In genomic region chr11:112227002-112227401, GRCh38 we compare ENCODE assay signal across 8 cellular contexts. TPM values are rescaled to one million over a fixed set of nuclear protein-coding genes. Genes with fewer than 3 reads are reported as not detected.
A peak's percentile ranks its signal among the peaks of the same experiment; 100 is the strongest.
DNase-seq lines count a peak whose midpoint lies in the region; ATAC-seq, FAIRE-seq and TF ChIP-seq lines count a peak whose summit lies in the region.

No MANE protein-coding gene starts in this region.

- TF ChIP-seq POLR2A in GM12892 (IDR thresholded peaks at IDR 0.05; ENCODE audit: low read depth, low read length) = no peak

- CTCF ChIA-PET in activated B cell treated with CpG ODN at 0.5 μM for 24 hours (lab: Charles Lee) = interaction anchor here (1.2 to 2.8 kb wide), 2 partner anchors 9 to 53 kb away, joined by 3 to 17 read pairs; no protein-coding TSS in a partner anchor

- WGBS in psoas muscle, 3 donors = 4 to 9% (median 6%) methylated on average over 12 of the region's 12 CpGs

- no peak for TF ChIP-seq CTCF in activated B cell treated with CpG ODN at 0.5 μM for 24 hours (IDR thresholded peaks at IDR 0.05)
- TF ChIP-seq CTCF in foreskin keratinocyte (conservative IDR thresholded peaks at IDR 0.05) = no peak
- TF ChIP-seq CTCF in psoas muscle (IDR thresholded peaks at IDR 0.05) = no peak

- H3K27ac Mint-ChIP-seq in activated B cell treated with CpG ODN at 0.5 μM for 24 hours = peak overlapping the region; percentile 96

- peak overlapping the region; percentile 72 for H3K4me3 ChIP-seq in psoas muscle

- H3K27ac ChIP-seq in foreskin keratinocyte (peak overlapping the region; percentile 91), psoas muscle (peak overlapping the region; percentile 99)

- peak overlapping the region; percentile 92 for H3K4me3 Mint-ChIP-seq in activated B cell treated with CpG ODN at 0.5 μM for 24 hours

- ATAC-seq in activated B cell treated with CpG ODN at 0.5 μM for 24 hours (ENCODE audit: low read depth) (no peak), foreskin keratinocyte (no peak), psoas muscle (no peak), GM21423 (IDR thresholded peaks at IDR 0.05; ENCODE audit: unreplicated experiment) (no peak), GM19351 (IDR thresholded peaks at IDR 0.05; ENCODE audit: unreplicated experiment) (no peak)

- H3K9me3 ChIP-seq in psoas muscle = no peaks in the 10 kb centered on the region

- H3K36me3 ChIP-seq in psoas muscle (ENCODE audit: insufficient read depth in 1 of 2, low read depth in 1 of 2) = peaks cover 4 to 46% of the 10 kb centered on the region in 2 donors

- H3K27me3 Mint-ChIP-seq in activated B cell treated with CpG ODN at 0.5 μM for 24 hours = no peaks in the 10 kb centered on the region

- intact Hi-C loops in activated B cell treated with CpG ODN at 0.5 μM for 24 hours (cut with micrococcal nuclease) = loop anchor here (2.0 kb wide), 6 partner anchors 54 to 1798 kb away; partner anchors contain the start of genes ALG9, CFAP68, FDX1 and FDXACB1
- intact Hi-C loops in psoas muscle (cut with DNase I) = loop anchor here in 1 of 2 donors (10.0 kb wide), 1 partner anchor 1068 kb away; no protein-coding TSS in a partner anchor

- POLR2A ChIA-PET in activated B cell treated with CpG ODN at 0.5 μM for 24 hours (lab: Charles Lee) = interaction anchor here (0.7 to 3.1 kb wide), 8 partner anchors 8 to 1087 kb away, joined by 3 to 26 read pairs (median 7); partner anchors contain the start of genes ALG9 and TTC12

- no peaks in the 10 kb centered on the region for H3K27me3 ChIP-seq in foreskin keratinocyte
- H3K27me3 ChIP-seq in psoas muscle (ENCODE audit: insufficient read depth in 3 of 3, low read length in 2 of 3) = no peaks in the 10 kb centered on the region

- DNase-seq in 8988T (peak; percentile 26), GM12892 (ENCODE audit: insufficient read length) (no peak), activated B cell treated with CpG ODN at 0.5 μM for 24 hours (no peak), foreskin keratinocyte (peak; percentile 36 to 59), psoas muscle (no peak)
- no peak for DNase-seq in activated CD8-positive, alpha-beta memory T cell treated with anti-CD3 and anti-CD28 coated beads for 24 hours

- H3K9me3 Mint-ChIP-seq in activated B cell treated with CpG ODN at 0.5 μM for 24 hours = no peaks in the 10 kb centered on the region

- H3K4me1 Mint-ChIP-seq in activated B cell treated with CpG ODN at 0.5 μM for 24 hours = peaks cover 13% of the 10 kb centered on the region

- peaks cover 41% of the 10 kb centered on the region for H3K36me3 Mint-ChIP-seq in activated B cell treated with CpG ODN at 0.5 μM for 24 hours (ENCODE audit: low read depth)

- H3K4me1 ChIP-seq in foreskin keratinocyte = peaks cover 17% of the 10 kb centered on the region
- peaks cover 14% of the 10 kb centered on the region for H3K4me1 ChIP-seq in psoas muscle

- peak; percentile 88 for FAIRE-seq in GM12892 (lab: Jason Lieb, UNC)

RNA-seq across cellular contexts. Expression of gene PTS, which starts 0.8 kb away (rescaled TPM):
- polyA plus RNA-seq in GM12892 (2012; ENCODE audit: missing spikeins) = 14.1 TPM
- 22.7 and 30.4 TPM in 2 replicates for total RNA-seq in activated B cell treated with CpG ODN at 0.5 μM for 24 hours
- total RNA-seq in foreskin keratinocyte = 43.7 TPM in 2 replicates
- polyA plus RNA-seq in foreskin keratinocyte = 56.1 and 59.0 TPM in 2 replicates
- total RNA-seq in psoas muscle = 10 to 100 TPM; 26.5 to 47.8 (median 43.7) TPM
- 10 to 100 TPM; 59.0 to 83.6 (median 71.6) TPM for polyA plus RNA-seq in psoas muscle

RNA-seq across cellular contexts. Expression of gene PLET1, which starts 33.7 kb away (rescaled TPM):
- polyA plus RNA-seq in GM12892 (2012; ENCODE audit: missing spikeins) = not detected
- total RNA-seq in activated B cell treated with CpG ODN at 0.5 μM for 24 hours (not detected in 2 replicates), foreskin keratinocyte (not detected in 2 replicates), psoas muscle (not detected)
- polyA plus RNA-seq in foreskin keratinocyte (not detected in 2 replicates), psoas muscle (not detected)

RNA-seq across cellular contexts. Expression of gene BCO2, which starts 51.7 kb away (rescaled TPM):
- 0.98 TPM for polyA plus RNA-seq in GM12892 (2012; ENCODE audit: missing spikeins)
- total RNA-seq in activated B cell treated with CpG ODN at 0.5 μM for 24 hours (1.4 and 3.2 TPM in 2 replicates), foreskin keratinocyte (0.17 and 0.18 TPM in 2 replicates), psoas muscle (10 to 100 TPM in 2 of 4 donors, 1 to 10 TPM in 2; 4.7 to 42.4 (median 19.2) TPM)
- polyA plus RNA-seq in foreskin keratinocyte (0.04 and 0.24 TPM in 2 replicates), psoas muscle (1 to 10 TPM; 3.5 to 5.7 (median 5.2) TPM)

RNA-seq across cellular contexts. Expression of gene TEX12, which starts 59.8 kb away (rescaled TPM):
- polyA plus RNA-seq in GM12892 (2012; ENCODE audit: missing spikeins) = 0.64 TPM
- total RNA-seq in activated B cell treated with CpG ODN at 0.5 μM for 24 hours = not detected in 2 replicates
- not detected in 2 replicates for total RNA-seq in foreskin keratinocyte
- not detected in 2 replicates for polyA plus RNA-seq in foreskin keratinocyte
- total RNA-seq in psoas muscle = under 1 TPM in 1 of 4 donors, not detected in 3; 0.48 TPM
- polyA plus RNA-seq in psoas muscle = under 1 TPM; 0.28 to 0.35 (median 0.33) TPM

Comparison
In these comparisons a context has a peak if more than half of its experiments do, and no peak if none do; other contexts are left out.
1. DNase-seq: peak in 8988T (single experiment) and foreskin keratinocyte (2 of 2); none in GM12892 (single experiment), activated B cell treated with CpG ODN at 0.5 μM for 24 hours (single experiment), psoas muscle (0 of 2) and activated CD8-positive, alpha-beta memory T cell treated with anti-CD3 and anti-CD28 coated beads for 24 hours (single experiment).